In the genomic region with DNA sequence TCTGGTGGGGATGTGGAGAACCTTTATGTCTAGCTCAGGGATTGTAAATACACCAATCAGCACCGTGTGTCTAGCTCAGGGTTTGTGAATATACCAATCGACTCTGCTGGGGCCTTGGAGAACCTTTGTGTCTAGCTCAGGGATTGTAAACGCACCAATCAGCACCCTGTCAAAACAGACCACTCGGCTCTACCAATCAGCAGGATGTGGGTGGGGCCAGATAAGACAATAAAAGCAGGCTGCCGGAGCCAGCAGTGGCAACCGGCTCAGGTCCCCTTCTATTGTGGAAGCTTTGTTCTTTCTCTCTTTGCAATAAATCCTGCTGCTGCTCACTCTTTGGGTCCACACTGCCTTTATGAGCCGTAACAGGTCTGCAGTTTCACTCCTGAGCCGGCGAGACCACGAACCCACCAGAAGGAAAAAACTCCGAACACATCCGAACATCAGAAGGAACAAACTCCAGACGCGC, we compare ENCODE assay signal across 1 cellular context.
TF ChIP-seq lines count a peak whose summit lies in the region.
"Not testable (repeated sequence)": the region's sequence is repeated elsewhere in the genome, so short reads cannot be mapped to it uniquely, and the experiment has no call there.

No MANE protein-coding gene starts in this region.

TF ChIP-seq in HepG2, 621 proteins besides CTCF, POLR2A, EP300 and RAD21 (continued from another document and continues in another):
- TF ChIP-seq TOPORS (CRISPR knock-in tag; IDR thresholded peaks at IDR 0.05) (0 out of 2 replicates have a peak, but pooled peaks have one; percentile 34), ZNF703 (CRISPR knock-in tag; IDR thresholded peaks at IDR 0.05; ENCODE audit: borderline replicate concordance) (peak; percentile 74; the same call in 1 of the 2 replicates), GTF2F1 (IDR thresholded peaks at IDR 0.05; ENCODE audit: low read length) (peak; percentile 53; the same call in 1 of the 2 replicates), NFKBIZ (CRISPR knock-in tag; IDR thresholded peaks at IDR 0.05) (0 out of 2 replicates have a peak, but pooled peaks have one; percentile 10), ZBTB3 (CRISPR knock-in tag; IDR thresholded peaks at IDR 0.05; ENCODE audit: borderline replicate concordance, low read depth) (peak; percentile 33; the same call in 1 of the 2 replicates), ZNF430 (CRISPR knock-in tag; IDR thresholded peaks at IDR 0.05) (0 out of 2 replicates have a peak, but pooled peaks have one; percentile 21), SOX13 (IDR thresholded peaks at IDR 0.05) (0 out of 2 replicates have a peak, but pooled peaks have one; percentile 27), RFXAP (CRISPR knock-in tag; IDR thresholded peaks at IDR 0.05; ENCODE audit: borderline replicate concordance) (0 out of 2 replicates have a peak, but pooled peaks have one; percentile 24), NR2F2 (IDR thresholded peaks at IDR 0.05; ENCODE audit: borderline replicate concordance, low read depth) (peak; percentile 28; the same call in 1 of the 2 replicates), ZBTB7B (CRISPR knock-in tag; IDR thresholded peaks at IDR 0.05) (0 out of 2 replicates have a peak, but pooled peaks have one; percentile 13), REL (CRISPR knock-in tag; conservative IDR thresholded peaks at IDR 0.05) (0 out of 2 replicates have a peak, but pooled peaks have one; percentile 15), ZNF232 (CRISPR knock-in tag; IDR thresholded peaks at IDR 0.05; ENCODE audit: borderline replicate concordance) (0 out of 2 replicates have a peak, but pooled peaks have one; percentile 29), GATA4 (IDR thresholded peaks at IDR 0.05; ENCODE audit: borderline replicate concordance, low read depth) (peak; percentile 73; the same call in 1 of the 2 replicates), SALL2 (CRISPR knock-in tag; IDR thresholded peaks at IDR 0.05) (0 out of 2 replicates have a peak, but pooled peaks have one; percentile 1), TMF1 (CRISPR knock-in tag; IDR thresholded peaks at IDR 0.05; ENCODE audit: low read depth) (0 out of 2 replicates have a peak, but pooled peaks have one; percentile 51), ZNF570 (CRISPR knock-in tag; IDR thresholded peaks at IDR 0.05; ENCODE audit: borderline replicate concordance) (0 out of 2 replicates have a peak, but pooled peaks have one; percentile 18), POGZ (CRISPR knock-in tag; IDR thresholded peaks at IDR 0.05) (peak; percentile 82), SRY (CRISPR knock-in tag; IDR thresholded peaks at IDR 0.05) (peak; percentile 49; the same call in 1 of the 2 replicates), ZMYM2 (CRISPR knock-in tag; IDR thresholded peaks at IDR 0.05) (peak; percentile 82), SMYD3 (CRISPR knock-in tag; IDR thresholded peaks at IDR 0.05) (0 out of 2 replicates have a peak, but pooled peaks have one; percentile 66), ZNF17 (CRISPR knock-in tag; IDR thresholded peaks at IDR 0.05) (0 out of 2 replicates have a peak, but pooled peaks have one; percentile 76), ONECUT2 (CRISPR knock-in tag; IDR thresholded peaks at IDR 0.05) (0 out of 2 replicates have a peak, but pooled peaks have one; percentile 17), NKX3-1 (CRISPR knock-in tag; IDR thresholded peaks at IDR 0.05) (peak; percentile 82; the same call in 1 of the 2 replicates), KLF12 (CRISPR knock-in tag; IDR thresholded peaks at IDR 0.05; ENCODE audit: borderline replicate concordance) (peak; percentile 66; the same call in 1 of the 2 replicates)
- TF ChIP-seq, protein P1, sequence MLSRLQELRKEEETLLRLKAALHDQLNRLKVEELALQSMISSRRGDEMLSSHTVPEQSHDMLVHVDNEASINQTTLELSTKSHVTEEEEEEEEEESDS (CRISPR knock-in tag; IDR thresholded peaks at IDR 0.05; ENCODE audit: borderline replicate concordance), result peak; percentile 41; the same call in 1 of the 2 replicates
- TF ChIP-seq, protein P2, sequence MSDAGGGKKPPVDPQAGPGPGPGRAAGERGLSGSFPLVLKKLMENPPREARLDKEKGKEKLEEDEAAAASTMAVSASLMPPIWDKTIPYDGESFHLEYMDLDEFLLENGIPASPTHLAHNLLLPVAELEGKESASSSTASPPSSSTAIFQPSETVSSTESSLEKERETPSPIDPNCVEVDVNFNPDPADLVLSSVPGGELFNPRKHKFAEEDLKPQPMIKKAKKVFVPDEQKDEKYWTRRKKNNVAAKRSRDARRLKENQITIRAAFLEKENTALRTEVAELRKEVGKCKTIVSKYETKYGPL (CRISPR knock-in tag; IDR thresholded peaks at IDR 0.05), result peak; percentile 68; the same call in 1 of the 2 replicates
- TF ChIP-seq, protein P3, sequence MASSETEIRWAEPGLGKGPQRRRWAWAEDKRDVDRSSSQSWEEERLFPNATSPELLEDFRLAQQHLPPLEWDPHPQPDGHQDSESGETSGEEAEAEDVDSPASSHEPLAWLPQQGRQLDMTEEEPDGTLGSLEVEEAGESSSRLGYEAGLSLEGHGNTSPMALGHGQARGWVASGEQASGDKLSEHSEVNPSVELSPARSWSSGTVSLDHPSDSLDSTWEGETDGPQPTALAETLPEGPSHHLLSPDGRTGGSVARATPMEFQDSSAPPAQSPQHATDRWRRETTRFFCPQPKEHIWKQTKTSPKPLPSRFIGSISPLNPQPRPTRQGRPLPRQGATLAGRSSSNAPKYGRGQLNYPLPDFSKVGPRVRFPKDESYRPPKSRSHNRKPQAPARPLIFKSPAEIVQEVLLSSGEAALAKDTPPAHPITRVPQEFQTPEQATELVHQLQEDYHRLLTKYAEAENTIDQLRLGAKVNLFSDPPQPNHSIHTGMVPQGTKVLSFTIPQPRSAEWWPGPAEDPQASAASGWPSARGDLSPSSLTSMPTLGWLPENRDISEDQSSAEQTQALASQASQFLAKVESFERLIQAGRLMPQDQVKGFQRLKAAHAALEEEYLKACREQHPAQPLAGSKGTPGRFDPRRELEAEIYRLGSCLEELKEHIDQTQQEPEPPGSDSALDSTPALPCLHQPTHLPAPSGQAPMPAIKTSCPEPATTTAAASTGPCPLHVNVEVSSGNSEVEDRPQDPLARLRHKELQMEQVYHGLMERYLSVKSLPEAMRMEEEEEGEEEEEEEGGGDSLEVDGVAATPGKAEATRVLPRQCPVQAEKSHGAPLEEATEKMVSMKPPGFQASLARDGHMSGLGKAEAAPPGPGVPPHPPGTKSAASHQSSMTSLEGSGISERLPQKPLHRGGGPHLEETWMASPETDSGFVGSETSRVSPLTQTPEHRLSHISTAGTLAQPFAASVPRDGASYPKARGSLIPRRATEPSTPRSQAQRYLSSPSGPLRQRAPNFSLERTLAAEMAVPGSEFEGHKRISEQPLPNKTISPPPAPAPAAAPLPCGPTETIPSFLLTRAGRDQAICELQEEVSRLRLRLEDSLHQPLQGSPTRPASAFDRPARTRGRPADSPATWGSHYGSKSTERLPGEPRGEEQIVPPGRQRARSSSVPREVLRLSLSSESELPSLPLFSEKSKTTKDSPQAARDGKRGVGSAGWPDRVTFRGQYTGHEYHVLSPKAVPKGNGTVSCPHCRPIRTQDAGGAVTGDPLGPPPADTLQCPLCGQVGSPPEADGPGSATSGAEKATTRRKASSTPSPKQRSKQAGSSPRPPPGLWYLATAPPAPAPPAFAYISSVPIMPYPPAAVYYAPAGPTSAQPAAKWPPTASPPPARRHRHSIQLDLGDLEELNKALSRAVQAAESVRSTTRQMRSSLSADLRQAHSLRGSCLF (CRISPR knock-in tag; IDR thresholded peaks at IDR 0.05; ENCODE audit: borderline replicate concordance), result 0 out of 2 replicates have a peak, but pooled peaks have one; percentile 19
- TF ChIP-seq, protein P4, sequence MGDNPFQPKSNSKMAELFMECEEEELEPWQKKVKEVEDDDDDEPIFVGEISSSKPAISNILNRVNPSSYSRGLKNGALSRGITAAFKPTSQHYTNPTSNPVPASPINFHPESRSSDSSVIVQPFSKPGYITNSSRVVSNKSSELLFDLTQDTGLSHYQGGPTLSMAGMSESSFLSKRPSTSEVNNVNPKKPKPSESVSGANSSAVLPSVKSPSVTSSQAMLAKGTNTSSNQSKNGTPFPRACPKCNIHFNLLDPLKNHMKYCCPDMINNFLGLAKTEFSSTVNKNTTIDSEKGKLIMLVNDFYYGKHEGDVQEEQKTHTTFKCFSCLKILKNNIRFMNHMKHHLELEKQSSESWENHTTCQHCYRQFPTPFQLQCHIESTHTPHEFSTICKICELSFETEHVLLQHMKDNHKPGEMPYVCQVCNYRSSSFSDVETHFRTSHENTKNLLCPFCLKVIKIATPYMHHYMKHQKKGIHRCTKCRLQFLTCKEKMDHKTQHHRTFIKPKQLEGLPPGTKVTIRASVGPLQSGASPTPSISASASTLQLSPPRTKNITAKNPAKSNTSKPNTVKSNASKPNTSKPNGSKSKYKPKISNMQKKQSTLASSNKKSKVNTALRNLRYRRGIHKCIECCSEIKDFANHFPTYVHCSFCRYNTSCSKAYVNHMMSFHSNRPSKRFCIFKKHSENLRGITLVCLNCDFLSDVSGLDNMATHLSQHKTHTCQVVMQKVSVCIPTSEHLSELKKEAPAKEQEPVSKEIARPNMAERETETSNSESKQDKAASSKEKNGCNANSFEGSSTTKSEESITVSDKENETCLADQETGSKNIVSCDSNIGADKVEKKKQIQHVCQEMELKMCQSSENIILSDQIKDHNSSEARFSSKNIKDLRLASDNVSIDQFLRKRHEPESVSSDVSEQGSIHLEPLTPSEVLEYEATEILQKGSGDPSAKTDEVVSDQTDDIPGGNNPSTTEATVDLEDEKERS (CRISPR knock-in tag; IDR thresholded peaks at IDR 0.05), result 0 out of 2 replicates have a peak, but pooled peaks have one; percentile 49
- not testable (repeated sequence) for TF ChIP-seq SOX13 (CRISPR knock-in tag; conservative IDR thresholded peaks at IDR 0.05 in 1 of 2, IDR thresholded peaks at IDR 0.05 in 1 of 2)
- TF ChIP-seq, protein P5, sequence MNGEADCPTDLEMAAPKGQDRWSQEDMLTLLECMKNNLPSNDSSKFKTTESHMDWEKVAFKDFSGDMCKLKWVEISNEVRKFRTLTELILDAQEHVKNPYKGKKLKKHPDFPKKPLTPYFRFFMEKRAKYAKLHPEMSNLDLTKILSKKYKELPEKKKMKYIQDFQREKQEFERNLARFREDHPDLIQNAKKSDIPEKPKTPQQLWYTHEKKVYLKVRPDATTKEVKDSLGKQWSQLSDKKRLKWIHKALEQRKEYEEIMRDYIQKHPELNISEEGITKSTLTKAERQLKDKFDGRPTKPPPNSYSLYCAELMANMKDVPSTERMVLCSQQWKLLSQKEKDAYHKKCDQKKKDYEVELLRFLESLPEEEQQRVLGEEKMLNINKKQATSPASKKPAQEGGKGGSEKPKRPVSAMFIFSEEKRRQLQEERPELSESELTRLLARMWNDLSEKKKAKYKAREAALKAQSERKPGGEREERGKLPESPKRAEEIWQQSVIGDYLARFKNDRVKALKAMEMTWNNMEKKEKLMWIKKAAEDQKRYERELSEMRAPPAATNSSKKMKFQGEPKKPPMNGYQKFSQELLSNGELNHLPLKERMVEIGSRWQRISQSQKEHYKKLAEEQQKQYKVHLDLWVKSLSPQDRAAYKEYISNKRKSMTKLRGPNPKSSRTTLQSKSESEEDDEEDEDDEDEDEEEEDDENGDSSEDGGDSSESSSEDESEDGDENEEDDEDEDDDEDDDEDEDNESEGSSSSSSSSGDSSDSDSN (CRISPR knock-in tag; IDR thresholded peaks at IDR 0.05), result 0 out of 2 replicates have a peak, but pooled peaks have one; percentile 8
- TF ChIP-seq, protein P6, sequence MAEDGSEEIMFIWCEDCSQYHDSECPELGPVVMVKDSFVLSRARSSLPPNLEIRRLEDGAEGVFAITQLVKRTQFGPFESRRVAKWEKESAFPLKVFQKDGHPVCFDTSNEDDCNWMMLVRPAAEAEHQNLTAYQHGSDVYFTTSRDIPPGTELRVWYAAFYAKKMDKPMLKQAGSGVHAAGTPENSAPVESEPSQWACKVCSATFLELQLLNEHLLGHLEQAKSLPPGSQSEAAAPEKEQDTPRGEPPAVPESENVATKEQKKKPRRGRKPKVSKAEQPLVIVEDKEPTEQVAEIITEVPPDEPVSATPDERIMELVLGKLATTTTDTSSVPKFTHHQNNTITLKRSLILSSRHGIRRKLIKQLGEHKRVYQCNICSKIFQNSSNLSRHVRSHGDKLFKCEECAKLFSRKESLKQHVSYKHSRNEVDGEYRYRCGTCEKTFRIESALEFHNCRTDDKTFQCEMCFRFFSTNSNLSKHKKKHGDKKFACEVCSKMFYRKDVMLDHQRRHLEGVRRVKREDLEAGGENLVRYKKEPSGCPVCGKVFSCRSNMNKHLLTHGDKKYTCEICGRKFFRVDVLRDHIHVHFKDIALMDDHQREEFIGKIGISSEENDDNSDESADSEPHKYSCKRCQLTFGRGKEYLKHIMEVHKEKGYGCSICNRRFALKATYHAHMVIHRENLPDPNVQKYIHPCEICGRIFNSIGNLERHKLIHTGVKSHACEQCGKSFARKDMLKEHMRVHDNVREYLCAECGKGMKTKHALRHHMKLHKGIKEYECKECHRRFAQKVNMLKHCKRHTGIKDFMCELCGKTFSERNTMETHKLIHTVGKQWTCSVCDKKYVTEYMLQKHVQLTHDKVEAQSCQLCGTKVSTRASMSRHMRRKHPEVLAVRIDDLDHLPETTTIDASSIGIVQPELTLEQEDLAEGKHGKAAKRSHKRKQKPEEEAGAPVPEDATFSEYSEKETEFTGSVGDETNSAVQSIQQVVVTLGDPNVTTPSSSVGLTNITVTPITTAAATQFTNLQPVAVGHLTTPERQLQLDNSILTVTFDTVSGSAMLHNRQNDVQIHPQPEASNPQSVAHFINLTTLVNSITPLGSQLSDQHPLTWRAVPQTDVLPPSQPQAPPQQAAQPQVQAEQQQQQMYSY (CRISPR knock-in tag; IDR thresholded peaks at IDR 0.05), result 0 out of 2 replicates have a peak, but pooled peaks have one; percentile 29
- TF ChIP-seq, protein P7, sequence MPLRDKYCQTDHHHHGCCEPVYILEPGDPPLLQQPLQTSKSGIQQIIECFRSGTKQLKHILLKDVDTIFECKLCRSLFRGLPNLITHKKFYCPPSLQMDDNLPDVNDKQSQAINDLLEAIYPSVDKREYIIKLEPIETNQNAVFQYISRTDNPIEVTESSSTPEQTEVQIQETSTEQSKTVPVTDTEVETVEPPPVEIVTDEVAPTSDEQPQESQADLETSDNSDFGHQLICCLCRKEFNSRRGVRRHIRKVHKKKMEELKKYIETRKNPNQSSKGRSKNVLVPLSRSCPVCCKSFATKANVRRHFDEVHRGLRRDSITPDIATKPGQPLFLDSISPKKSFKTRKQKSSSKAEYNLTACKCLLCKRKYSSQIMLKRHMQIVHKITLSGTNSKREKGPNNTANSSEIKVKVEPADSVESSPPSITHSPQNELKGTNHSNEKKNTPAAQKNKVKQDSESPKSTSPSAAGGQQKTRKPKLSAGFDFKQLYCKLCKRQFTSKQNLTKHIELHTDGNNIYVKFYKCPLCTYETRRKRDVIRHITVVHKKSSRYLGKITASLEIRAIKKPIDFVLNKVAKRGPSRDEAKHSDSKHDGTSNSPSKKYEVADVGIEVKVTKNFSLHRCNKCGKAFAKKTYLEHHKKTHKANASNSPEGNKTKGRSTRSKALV (CRISPR knock-in tag; IDR thresholded peaks at IDR 0.05), result 0 out of 2 replicates have a peak, but pooled peaks have one; percentile 78
- TF ChIP-seq, protein P8, sequence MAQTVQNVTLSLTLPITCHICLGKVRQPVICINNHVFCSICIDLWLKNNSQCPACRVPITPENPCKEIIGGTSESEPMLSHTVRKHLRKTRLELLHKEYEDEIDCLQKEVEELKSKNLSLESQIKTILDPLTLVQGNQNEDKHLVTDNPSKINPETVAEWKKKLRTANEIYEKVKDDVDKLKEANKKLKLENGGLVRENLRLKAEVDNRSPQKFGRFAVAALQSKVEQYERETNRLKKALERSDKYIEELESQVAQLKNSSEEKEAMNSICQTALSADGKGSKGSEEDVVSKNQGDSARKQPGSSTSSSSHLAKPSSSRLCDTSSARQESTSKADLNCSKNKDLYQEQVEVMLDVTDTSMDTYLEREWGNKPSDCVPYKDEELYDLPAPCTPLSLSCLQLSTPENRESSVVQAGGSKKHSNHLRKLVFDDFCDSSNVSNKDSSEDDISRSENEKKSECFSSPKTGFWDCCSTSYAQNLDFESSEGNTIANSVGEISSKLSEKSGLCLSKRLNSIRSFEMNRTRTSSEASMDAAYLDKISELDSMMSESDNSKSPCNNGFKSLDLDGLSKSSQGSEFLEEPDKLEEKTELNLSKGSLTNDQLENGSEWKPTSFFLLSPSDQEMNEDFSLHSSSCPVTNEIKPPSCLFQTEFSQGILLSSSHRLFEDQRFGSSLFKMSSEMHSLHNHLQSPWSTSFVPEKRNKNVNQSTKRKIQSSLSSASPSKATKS (CRISPR knock-in tag; IDR thresholded peaks at IDR 0.05), result 0 out of 2 replicates have a peak, but pooled peaks have one; percentile 30
